Comparison of ENCODE assay signal across 1 cellular context in the genomic region with DNA sequence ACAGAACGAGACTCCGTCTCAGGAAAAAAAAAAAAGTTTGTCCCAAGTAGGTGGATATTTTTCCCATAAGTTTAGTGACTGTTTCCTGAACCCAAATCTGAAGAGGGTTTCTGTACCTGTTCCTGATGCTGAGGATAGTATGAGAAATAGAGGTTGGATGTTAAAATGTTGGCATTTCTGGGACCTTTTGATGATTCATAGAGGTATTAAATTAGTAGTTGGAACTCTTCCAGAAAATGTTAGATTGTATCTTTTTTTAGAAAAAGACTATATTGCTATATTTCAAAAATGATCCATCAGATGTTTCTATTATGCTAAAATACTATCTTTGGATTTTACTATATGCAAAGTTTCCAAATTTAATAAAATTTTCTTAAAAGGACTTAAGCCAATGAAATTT.
A peak's percentile ranks its signal among the peaks of the same experiment; 100 is the strongest.
TF ChIP-seq lines count a peak whose summit lies in the region.

No MANE protein-coding gene starts in this region.

TF ChIP-seq in K562, 482 proteins besides CTCF, POLR2A, EP300 and RAD21:
- TF ChIP-seq NR2C1 (IDR thresholded peaks at IDR 0.05) (no peak), NR2C1 (tag; IDR thresholded peaks at IDR 0.05) (no peak), MTA1 (IDR thresholded peaks at IDR 0.05; ENCODE audit: borderline replicate concordance) (no peak), NFIC (IDR thresholded peaks at IDR 0.05) (peak; percentile 59)
